ENCODE assay signal across 1 cellular context in genomic region chr1:234713859-234714258, GRCh38.
A peak's percentile ranks its signal among the peaks of the same experiment; 100 is the strongest.
TF ChIP-seq lines count a peak whose summit lies in the region.

No MANE protein-coding gene starts in this region.

TF ChIP-seq in HepG2, 621 proteins besides CTCF, POLR2A, EP300 and RAD21 (continued from another document):
- TF ChIP-seq MYNN (CRISPR knock-in tag; IDR thresholded peaks at IDR 0.05; ENCODE audit: low read depth): no peak
- TF ChIP-seq NFRKB (IDR thresholded peaks at IDR 0.05): no peak
- peak; percentile 45; the same call in 1 of the 2 replicates for TF ChIP-seq RBFOX2 (IDR thresholded peaks at IDR 0.05; ENCODE audit: low read depth, low read length)
- no peak for TF ChIP-seq ZBTB37 (CRISPR knock-in tag; IDR thresholded peaks at IDR 0.05)
- TF ChIP-seq POLR2G (IDR thresholded peaks at IDR 0.05; ENCODE audit: low read depth, low read length): peak; percentile 23; the same call in 1 of the 2 replicates
- TF ChIP-seq, protein P1, sequence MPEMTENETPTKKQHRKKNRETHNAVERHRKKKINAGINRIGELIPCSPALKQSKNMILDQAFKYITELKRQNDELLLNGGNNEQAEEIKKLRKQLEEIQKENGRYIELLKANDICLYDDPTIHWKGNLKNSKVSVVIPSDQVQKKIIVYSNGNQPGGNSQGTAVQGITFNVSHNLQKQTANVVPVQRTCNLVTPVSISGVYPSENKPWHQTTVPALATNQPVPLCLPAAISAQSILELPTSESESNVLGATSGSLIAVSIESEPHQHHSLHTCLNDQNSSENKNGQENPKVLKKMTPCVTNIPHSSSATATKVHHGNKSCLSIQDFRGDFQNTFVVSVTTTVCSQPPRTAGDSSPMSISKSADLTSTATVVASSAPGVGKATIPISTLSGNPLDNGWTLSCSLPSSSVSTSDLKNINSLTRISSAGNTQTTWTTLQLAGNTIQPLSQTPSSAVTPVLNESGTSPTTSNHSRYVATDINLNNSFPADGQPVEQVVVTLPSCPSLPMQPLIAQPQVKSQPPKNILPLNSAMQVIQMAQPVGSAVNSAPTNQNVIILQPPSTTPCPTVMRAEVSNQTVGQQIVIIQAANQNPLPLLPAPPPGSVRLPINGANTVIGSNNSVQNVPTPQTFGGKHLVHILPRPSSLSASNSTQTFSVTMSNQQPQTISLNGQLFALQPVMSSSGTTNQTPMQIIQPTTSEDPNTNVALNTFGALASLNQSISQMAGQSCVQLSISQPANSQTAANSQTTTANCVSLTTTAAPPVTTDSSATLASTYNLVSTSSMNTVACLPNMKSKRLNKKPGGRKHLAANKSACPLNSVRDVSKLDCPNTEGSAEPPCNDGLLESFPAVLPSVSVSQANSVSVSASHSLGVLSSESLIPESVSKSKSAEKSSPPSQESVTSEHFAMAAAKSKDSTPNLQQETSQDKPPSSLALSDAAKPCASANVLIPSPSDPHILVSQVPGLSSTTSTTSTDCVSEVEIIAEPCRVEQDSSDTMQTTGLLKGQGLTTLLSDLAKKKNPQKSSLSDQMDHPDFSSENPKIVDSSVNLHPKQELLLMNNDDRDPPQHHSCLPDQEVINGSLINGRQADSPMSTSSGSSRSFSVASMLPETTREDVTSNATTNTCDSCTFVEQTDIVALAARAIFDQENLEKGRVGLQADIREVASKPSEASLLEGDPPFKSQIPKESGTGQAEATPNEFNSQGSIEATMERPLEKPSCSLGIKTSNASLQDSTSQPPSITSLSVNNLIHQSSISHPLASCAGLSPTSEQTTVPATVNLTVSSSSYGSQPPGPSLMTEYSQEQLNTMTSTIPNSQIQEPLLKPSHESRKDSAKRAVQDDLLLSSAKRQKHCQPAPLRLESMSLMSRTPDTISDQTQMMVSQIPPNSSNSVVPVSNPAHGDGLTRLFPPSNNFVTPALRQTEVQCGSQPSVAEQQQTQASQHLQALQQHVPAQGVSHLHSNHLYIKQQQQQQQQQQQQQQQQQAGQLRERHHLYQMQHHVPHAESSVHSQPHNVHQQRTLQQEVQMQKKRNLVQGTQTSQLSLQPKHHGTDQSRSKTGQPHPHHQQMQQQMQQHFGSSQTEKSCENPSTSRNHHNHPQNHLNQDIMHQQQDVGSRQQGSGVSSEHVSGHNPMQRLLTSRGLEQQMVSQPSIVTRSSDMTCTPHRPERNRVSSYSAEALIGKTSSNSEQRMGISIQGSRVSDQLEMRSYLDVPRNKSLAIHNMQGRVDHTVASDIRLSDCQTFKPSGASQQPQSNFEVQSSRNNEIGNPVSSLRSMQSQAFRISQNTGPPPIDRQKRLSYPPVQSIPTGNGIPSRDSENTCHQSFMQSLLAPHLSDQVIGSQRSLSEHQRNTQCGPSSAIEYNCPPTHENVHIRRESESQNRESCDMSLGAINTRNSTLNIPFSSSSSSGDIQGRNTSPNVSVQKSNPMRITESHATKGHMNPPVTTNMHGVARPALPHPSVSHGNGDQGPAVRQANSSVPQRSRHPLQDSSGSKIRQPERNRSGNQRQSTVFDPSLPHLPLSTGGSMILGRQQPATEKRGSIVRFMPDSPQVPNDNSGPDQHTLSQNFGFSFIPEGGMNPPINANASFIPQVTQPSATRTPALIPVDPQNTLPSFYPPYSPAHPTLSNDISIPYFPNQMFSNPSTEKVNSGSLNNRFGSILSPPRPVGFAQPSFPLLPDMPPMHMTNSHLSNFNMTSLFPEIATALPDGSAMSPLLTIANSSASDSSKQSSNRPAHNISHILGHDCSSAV (CRISPR knock-in tag; IDR thresholded peaks at IDR 0.05; ENCODE audit: borderline replicate concordance): no peak
- no peak for TF ChIP-seq IRF9 (CRISPR knock-in tag; IDR thresholded peaks at IDR 0.05; ENCODE audit: borderline replicate concordance)
- no peak for TF ChIP-seq FOSL2 (CRISPR knock-in tag; IDR thresholded peaks at IDR 0.05)
- no peak for TF ChIP-seq ZNF776 (CRISPR knock-in tag; IDR thresholded peaks at IDR 0.05)
- TF ChIP-seq ZNF703 (CRISPR knock-in tag; IDR thresholded peaks at IDR 0.05; ENCODE audit: borderline replicate concordance): no peak
